In the genomic region with DNA sequence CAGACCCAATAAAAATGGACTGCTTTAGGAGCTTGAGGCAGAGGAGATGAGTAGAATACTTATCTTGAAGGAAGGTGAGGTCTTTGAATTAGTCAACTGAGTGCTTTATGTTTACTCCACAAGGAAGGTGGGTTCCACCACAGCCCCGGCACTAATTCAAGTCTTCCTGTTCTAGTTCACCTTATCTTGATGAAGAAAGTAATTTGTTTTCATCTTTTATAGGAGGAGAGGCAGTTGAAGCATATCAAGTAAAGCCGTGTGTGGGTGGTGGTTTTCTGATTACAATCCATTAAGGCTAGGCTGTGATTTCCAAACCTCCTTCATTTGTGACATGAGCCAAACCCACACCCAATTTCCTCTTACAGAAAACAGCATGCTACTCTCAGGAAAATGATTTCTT, we compare ENCODE assay signal across 10 cellular contexts. TPM values are rescaled to one million over a fixed set of nuclear protein-coding genes. Genes with fewer than 3 reads are reported as not detected.
DNase-seq lines count a peak whose midpoint lies in the region; ATAC-seq, FAIRE-seq and TF ChIP-seq lines count a peak whose summit lies in the region.
"Had no signal": no experiment of that assay in that cellular context is flagged by ENCODE, and none has a peak within 500 bp of the region (broad histone marks: within the 10 kb centered on the region; RNA-seq: fewer than 3 reads in every experiment).

No MANE protein-coding gene starts in this region.

- FAIRE-seq in pancreas (lab: Jason Lieb, UNC) = no peak

- peak overlapping the region; percentile 91 for H3K27ac ChIP-seq in CD4-positive, CD25-positive, alpha-beta regulatory T cell (ENCODE audit: insufficient read depth, low read length, poor library complexity, severe bottlenecking)
- H3K27ac ChIP-seq in pancreas = peak overlapping the region in 2 of 4 donors; percentile 3 to 27

- H3K4me1 ChIP-seq in CD4-positive, CD25-positive, alpha-beta regulatory T cell (ENCODE audit: control insufficient read depth, insufficient read depth, low read length, poor library complexity, severe bottlenecking) = peaks cover 99% of the 10 kb centered on the region
- no peaks in the 10 kb centered on the region for H3K4me1 ChIP-seq in pancreas

- no peak for TF ChIP-seq CTCF in pancreas (IDR thresholded peaks at IDR 0.05)

- peak overlapping the region; percentile 82 for H3K4me3 ChIP-seq in CD4-positive, CD25-positive, alpha-beta regulatory T cell (ENCODE audit: low read depth, low read length)
- no peak overlapping the region for H3K4me3 ChIP-seq in pancreas

- DNase-seq in CD4-positive, CD25-positive, alpha-beta regulatory T cell = peak; percentile 41 to 90 (median 71)
- DNase-seq in OCI-M1 (lab: John Stamatoyannopoulos, UW) = peak; percentile 74
- DNase-seq in activated naive CD8-positive, alpha-beta T cell treated with anti-CD3 and anti-CD28 coated beads, Interleukin-2, amount 10 ng/mL, durations not matched to agents 7 days and 5 days = no peak
- DNase-seq in natural killer cell treated with Interleukin-12 subunit alpha and Interleukin-12 subunit beta and Interleukin-15 and Interleukin-18, amount 100 ng/mL, for 72 hours (ENCODE audit: low spot score) = no peak
- DNase-seq in NCI-H2107 (lab: John Stamatoyannopoulos, UW) = no peak
- DNase-seq in T1000 (lab: John Stamatoyannopoulos, UW) = no peak
- no peak for DNase-seq in pancreas
- DNase-seq in Right ventricle myocardium inferior (ENCODE audit: missing footprints) = no peak
- DNase-seq: NCI-H2227 treated with DMSO at 0.1 percent for 48 hours had no signal

- POLR2A ChIA-PET in activated naive CD8-positive, alpha-beta T cell treated with anti-CD3 and anti-CD28 coated beads, Interleukin-2, amount 10 ng/mL, durations not matched to agents 7 days and 5 days (lab: Charles Lee) = interaction anchor here (0.9 to 3.0 kb wide), 2 partner anchors 100 to 132 kb away, joined by 5 to 13 read pairs; a partner anchor contains a TSS

- H3K4me1 Mint-ChIP-seq in CD4-positive, CD25-positive, alpha-beta regulatory T cell = peaks cover 33 to 98% (median 90%) of the 10 kb centered on the region in 4 donors
- peaks cover 90% of the 10 kb centered on the region for H3K4me1 Mint-ChIP-seq in activated naive CD8-positive, alpha-beta T cell treated with anti-CD3 and anti-CD28 coated beads, Interleukin-2, amount 10 ng/mL, durations not matched to agents 7 days and 5 days
- H3K4me1 Mint-ChIP-seq in natural killer cell treated with Interleukin-12 subunit alpha and Interleukin-12 subunit beta and Interleukin-15 and Interleukin-18, amount 100 ng/mL, for 72 hours (ENCODE audit: low read depth in 2 of 2) = peaks cover 95 to 100% of the 10 kb centered on the region in 2 donors

- peak overlapping the region; percentile 57 to 85 (median 77) for H3K4me3 Mint-ChIP-seq in CD4-positive, CD25-positive, alpha-beta regulatory T cell
- peak overlapping the region; percentile 75 for H3K4me3 Mint-ChIP-seq in activated naive CD8-positive, alpha-beta T cell treated with anti-CD3 and anti-CD28 coated beads, Interleukin-2, amount 10 ng/mL, durations not matched to agents 7 days and 5 days
- H3K4me3 Mint-ChIP-seq in natural killer cell treated with Interleukin-12 subunit alpha and Interleukin-12 subunit beta and Interleukin-15 and Interleukin-18, amount 100 ng/mL, for 72 hours = peak overlapping the region; percentile 77

- H3K36me3 Mint-ChIP-seq in CD4-positive, CD25-positive, alpha-beta regulatory T cell = peaks cover 6% of the 10 kb centered on the region
- H3K36me3 Mint-ChIP-seq in activated naive CD8-positive, alpha-beta T cell treated with anti-CD3 and anti-CD28 coated beads, Interleukin-2, amount 10 ng/mL, durations not matched to agents 7 days and 5 days = peaks cover 29% of the 10 kb centered on the region
- peaks cover 6% of the 10 kb centered on the region for H3K36me3 Mint-ChIP-seq in natural killer cell treated with Interleukin-12 subunit alpha and Interleukin-12 subunit beta and Interleukin-15 and Interleukin-18, amount 100 ng/mL, for 72 hours

- WGBS in pancreas, 2 donors = 50 to 66% methylated on average over 2 of the region's 2 CpGs

- intact Hi-C loops in pancreas (cut with DNase I) (no loop called here), Right ventricle myocardium inferior (cut with DNase I) (no loop called here)

- no peaks in the 10 kb centered on the region for H3K36me3 ChIP-seq in CD4-positive, CD25-positive, alpha-beta regulatory T cell (ENCODE audit: control insufficient read depth, insufficient read depth, low read length)
- no peaks in the 10 kb centered on the region for H3K36me3 ChIP-seq in pancreas

- no peaks in the 10 kb centered on the region for H3K9me3 ChIP-seq in CD4-positive, CD25-positive, alpha-beta regulatory T cell (ENCODE audit: control insufficient read depth in 2 of 2, low read length in 2 of 2)
- no peaks in the 10 kb centered on the region for H3K9me3 ChIP-seq in pancreas

- no peaks in the 10 kb centered on the region for H3K27me3 Mint-ChIP-seq in CD4-positive, CD25-positive, alpha-beta regulatory T cell
- H3K27me3 Mint-ChIP-seq in activated naive CD8-positive, alpha-beta T cell treated with anti-CD3 and anti-CD28 coated beads, Interleukin-2, amount 10 ng/mL, durations not matched to agents 7 days and 5 days = no peaks in the 10 kb centered on the region
- no peaks in the 10 kb centered on the region for H3K27me3 Mint-ChIP-seq in natural killer cell treated with Interleukin-12 subunit alpha and Interleukin-12 subunit beta and Interleukin-15 and Interleukin-18, amount 100 ng/mL, for 72 hours

- ATAC-seq in CD4-positive, CD25-positive, alpha-beta regulatory T cell (ENCODE audit: low read depth in 2 of 2) = peak; percentile 9 to 39
- ATAC-seq in activated naive CD8-positive, alpha-beta T cell treated with anti-CD3 and anti-CD28 coated beads, Interleukin-2, amount 10 ng/mL, durations not matched to agents 7 days and 5 days (ENCODE audit: low read depth) = peak; percentile 40
- peak in 1 of 2 donors; percentile 60 for ATAC-seq in natural killer cell treated with Interleukin-12 subunit alpha and Interleukin-12 subunit beta and Interleukin-15 and Interleukin-18, amount 100 ng/mL, for 72 hours
- ATAC-seq in pancreas (no peak), Right ventricle myocardium inferior (no peak)

- H3K9me3 Mint-ChIP-seq in CD4-positive, CD25-positive, alpha-beta regulatory T cell = peaks cover 0 to 1% (median 0%) of the 10 kb centered on the region in 7 donors
- H3K9me3 Mint-ChIP-seq in activated naive CD8-positive, alpha-beta T cell treated with anti-CD3 and anti-CD28 coated beads, Interleukin-2, amount 10 ng/mL, durations not matched to agents 7 days and 5 days = no peaks in the 10 kb centered on the region
- no peaks in the 10 kb centered on the region for H3K9me3 Mint-ChIP-seq in natural killer cell treated with Interleukin-12 subunit alpha and Interleukin-12 subunit beta and Interleukin-15 and Interleukin-18, amount 100 ng/mL, for 72 hours

- peak overlapping the region; percentile 93 to 100 (median 96) for H3K27ac Mint-ChIP-seq in CD4-positive, CD25-positive, alpha-beta regulatory T cell
- peak overlapping the region; percentile 96 for H3K27ac Mint-ChIP-seq in activated naive CD8-positive, alpha-beta T cell treated with anti-CD3 and anti-CD28 coated beads, Interleukin-2, amount 10 ng/mL, durations not matched to agents 7 days and 5 days
- peak overlapping the region; percentile 89 to 93 for H3K27ac Mint-ChIP-seq in natural killer cell treated with Interleukin-12 subunit alpha and Interleukin-12 subunit beta and Interleukin-15 and Interleukin-18, amount 100 ng/mL, for 72 hours

- no peaks in the 10 kb centered on the region for H3K27me3 ChIP-seq in CD4-positive, CD25-positive, alpha-beta regulatory T cell (ENCODE audit: control insufficient read depth, insufficient read depth, low read length)
- H3K27me3 ChIP-seq in pancreas = no peaks in the 10 kb centered on the region

RNA-seq across cellular contexts. Expression of a gene that starts 35.6 kb away (rescaled TPM):
- total RNA-seq in CD4-positive, CD25-positive, alpha-beta regulatory T cell = not detected
- under 1 TPM in 1 of 4 donors, not detected in 3; 0.49 TPM for polyA plus RNA-seq in CD4-positive, CD25-positive, alpha-beta regulatory T cell
- total RNA-seq in activated naive CD8-positive, alpha-beta T cell treated with anti-CD3 and anti-CD28 coated beads, Interleukin-2, amount 10 ng/mL, durations not matched to agents 7 days and 5 days = not detected
- not detected for total RNA-seq in natural killer cell treated with Interleukin-12 subunit alpha and Interleukin-12 subunit beta and Interleukin-15 and Interleukin-18, amount 100 ng/mL, for 72 hours
- total RNA-seq in pancreas = not detected
- polyA plus RNA-seq in pancreas = not detected
- not detected for total RNA-seq in Right ventricle myocardium inferior
- total RNA-seq: bronchial epithelial cell had no signal

Comparison
In these comparisons a context has a peak if more than half of its experiments do, and no peak if none do; other contexts are left out.
1. ATAC-seq: peak in CD4-positive, CD25-positive, alpha-beta regulatory T cell (2 of 2) and activated naive CD8-positive, alpha-beta T cell treated with anti-CD3 and anti-CD28 coated beads, Interleukin-2, amount 10 ng/mL, durations not matched to agents 7 days and 5 days (single experiment); none in pancreas (0 of 4) and Right ventricle myocardium inferior (single experiment).
2. DNase-seq: peak in CD4-positive, CD25-positive, alpha-beta regulatory T cell (3 of 3) and OCI-M1 (single experiment); none in activated naive CD8-positive, alpha-beta T cell treated with anti-CD3 and anti-CD28 coated beads, Interleukin-2, amount 10 ng/mL, durations not matched to agents 7 days and 5 days (single experiment), natural killer cell treated with Interleukin-12 subunit alpha and Interleukin-12 subunit beta and Interleukin-15 and Interleukin-18, amount 100 ng/mL, for 72 hours (single experiment), NCI-H2107 (single experiment), T1000 (single experiment), pancreas (0 of 6) and Right ventricle myocardium inferior (single experiment).
3. Peak in every context shown above with its lines, with median percentiles within 50 percentile points of each other: H3K27ac Mint-ChIP-seq and H3K4me3 Mint-ChIP-seq.